Comparison of ENCODE assay signal across 22 cellular contexts in genomic region chr7:93430917-93431588, GRCh38.
DNase-seq lines count a peak whose midpoint lies in the region; ATAC-seq and TF ChIP-seq lines count a peak whose summit lies in the region.
"Had no signal": no experiment of that assay in that cellular context is flagged by ENCODE, and none has a peak within 500 bp of the region (broad histone marks: within the 10 kb centered on the region; RNA-seq: fewer than 3 reads in every experiment).

No MANE protein-coding gene starts in this region.

- H3K4me3 ChIP-seq in DOHH2 (ENCODE audit: low read length) = peak overlapping the region; percentile 55
- H3K4me3 ChIP-seq: heart left ventricle, left lung had no signal

- H3K27ac Mint-ChIP-seq in activated B cell treated with CpG ODN at 0.5 μM for 24 hours = peak overlapping the region; percentile 71
- peak overlapping the region; percentile 70 for H3K27ac Mint-ChIP-seq in stimulated activated memory B cell treated with anti-CD40 and anti-IgM and Interleukin-4, amounts not matched to agents 10 μg/mL and 1 μg/mL and 100 μg/mL, for 72 hours
- H3K27ac Mint-ChIP-seq: activated CD4-positive, alpha-beta memory T cell treated with anti-CD3 and anti-CD28 coated beads, Interleukin-2, amount 10 ng/mL, durations not matched to agents 7 days and 5 days; activated naive CD4-positive, alpha-beta T cell treated with anti-CD3 and anti-CD28 coated beads for 36 hours; CD4-positive, alpha-beta T cell; HFFc6; mesothelial cell of epicardium; progenitor cell of endocrine pancreas had no signal

- DNase-seq in activated B cell treated with CpG ODN at 0.5 μM for 24 hours = no peak
- no peak for DNase-seq in cortex of kidney (lab: John Stamatoyannopoulos, UW)
- DNase-seq in NCI-H524 treated with DMSO at 0.1 percent for 48 hours (lab: John Stamatoyannopoulos, UW) = no peak
- DNase-seq in ecto neural progenitor cell (ENCODE audit: low spot score) = no peak
- DNase-seq: activated CD4-positive, alpha-beta memory T cell treated with anti-CD3 and anti-CD28 coated beads, Interleukin-2, amount 10 ng/mL, durations not matched to agents 7 days and 5 days; activated naive CD4-positive, alpha-beta T cell treated with anti-CD3 and anti-CD28 coated beads for 36 hours; activated T-cell treated with anti-CD3 and anti-CD28 coated beads, Interleukin-2, amount 50 U/mL, for 4 hours; aorta; CD4-positive, alpha-beta T cell; GDM1; heart left ventricle; HFFc6; left lung; NCI-H1436; NCI-H510A treated with DMSO at 0.1 percent for 48 hours; T-helper 9 cell had no signal

- peak overlapping the region; percentile 82 for H3K27ac ChIP-seq in DOHH2 (ENCODE audit: low read depth, low read length)
- H3K27ac ChIP-seq: heart left ventricle, left lung had no signal

- CTCF ChIA-PET in activated B cell treated with CpG ODN at 0.5 μM for 24 hours (lab: Charles Lee) = no interaction called here

- H3K9me2 ChIP-seq in DOHH2 (replicated peaks; ENCODE audit: control insufficient read depth, low read length) = no peaks in the 10 kb centered on the region

- peak overlapping the region; percentile 56 for H3K4me3 Mint-ChIP-seq in activated B cell treated with CpG ODN at 0.5 μM for 24 hours
- H3K4me3 Mint-ChIP-seq in stimulated activated memory B cell treated with anti-CD40 and anti-IgM and Interleukin-4, amounts not matched to agents 10 μg/mL and 1 μg/mL and 100 μg/mL, for 72 hours = peak overlapping the region; percentile 3
- H3K4me3 Mint-ChIP-seq: activated CD4-positive, alpha-beta memory T cell treated with anti-CD3 and anti-CD28 coated beads, Interleukin-2, amount 10 ng/mL, durations not matched to agents 7 days and 5 days; activated naive CD4-positive, alpha-beta T cell treated with anti-CD3 and anti-CD28 coated beads for 36 hours; activated T-cell treated with anti-CD3 and anti-CD28 coated beads, Interleukin-2, amount 50 U/mL, for 4 hours; CD4-positive, alpha-beta T cell; HFFc6; mesothelial cell of epicardium; neural crest cell had no signal

- no peaks in the 10 kb centered on the region for H3K27me3 ChIP-seq in DOHH2 (ENCODE audit: control insufficient read depth, low read length)
- H3K27me3 ChIP-seq: heart left ventricle, left lung had no signal

- H3K9me3 Mint-ChIP-seq in activated B cell treated with CpG ODN at 0.5 μM for 24 hours = no peaks in the 10 kb centered on the region
- H3K9me3 Mint-ChIP-seq in stimulated activated memory B cell treated with anti-CD40 and anti-IgM and Interleukin-4, amounts not matched to agents 10 μg/mL and 1 μg/mL and 100 μg/mL, for 72 hours = no peaks in the 10 kb centered on the region
- H3K9me3 Mint-ChIP-seq: activated CD4-positive, alpha-beta memory T cell treated with anti-CD3 and anti-CD28 coated beads, Interleukin-2, amount 10 ng/mL, durations not matched to agents 7 days and 5 days; activated naive CD4-positive, alpha-beta T cell treated with anti-CD3 and anti-CD28 coated beads for 36 hours; activated T-cell treated with anti-CD3 and anti-CD28 coated beads, Interleukin-2, amount 50 U/mL, for 4 hours; CD4-positive, alpha-beta T cell; HFFc6; mesothelial cell of epicardium; neural crest cell had no signal

- intact Hi-C loops in activated B cell treated with CpG ODN at 0.5 μM for 24 hours (cut with micrococcal nuclease) = no loop called here

- H3K4me2 ChIP-seq in DOHH2 (ENCODE audit: low read length) = peak overlapping the region; percentile 63

- H3F3A ChIP-seq in DOHH2 (ENCODE audit: control insufficient read depth, insufficient read depth) = peaks cover 11% of the 10 kb centered on the region

- no peaks in the 10 kb centered on the region for H3K79me2 ChIP-seq in DOHH2 (ENCODE audit: control insufficient read depth, low read length)

- peaks cover 4% of the 10 kb centered on the region for H3K9me3 ChIP-seq in DOHH2 (ENCODE audit: control insufficient read depth, insufficient read depth, low read length)
- H3K9me3 ChIP-seq: heart left ventricle, left lung had no signal

- peaks cover 17% of the 10 kb centered on the region for H3K36me3 ChIP-seq in DOHH2 (ENCODE audit: control insufficient read depth, low read length)
- H3K36me3 ChIP-seq: heart left ventricle, left lung had no signal

- peak; percentile 45 for ATAC-seq in HG03571 (IDR thresholded peaks at IDR 0.05; ENCODE audit: unreplicated experiment)
- peak; percentile 42 for ATAC-seq in activated B cell treated with CpG ODN at 0.5 μM for 24 hours (ENCODE audit: low read depth)
- peak; percentile 70 for ATAC-seq in stimulated activated memory B cell treated with anti-CD40 and anti-IgM and Interleukin-4, amounts not matched to agents 10 μg/mL and 1 μg/mL and 100 μg/mL, for 72 hours
- ATAC-seq: activated T-cell treated with anti-CD3 and anti-CD28 coated beads, Interleukin-2, amount 50 U/mL, for 4 hours; heart left ventricle; left lung had no signal

- H3K4me1 Mint-ChIP-seq in activated B cell treated with CpG ODN at 0.5 μM for 24 hours = peaks cover 35% of the 10 kb centered on the region
- peaks cover 31% of the 10 kb centered on the region for H3K4me1 Mint-ChIP-seq in stimulated activated memory B cell treated with anti-CD40 and anti-IgM and Interleukin-4, amounts not matched to agents 10 μg/mL and 1 μg/mL and 100 μg/mL, for 72 hours
- H3K4me1 Mint-ChIP-seq: mesothelial cell of epicardium, neural crest cell had no signal

- no peaks in the 10 kb centered on the region for H3K36me3 Mint-ChIP-seq in activated B cell treated with CpG ODN at 0.5 μM for 24 hours (ENCODE audit: low read depth)
- H3K36me3 Mint-ChIP-seq in stimulated activated memory B cell treated with anti-CD40 and anti-IgM and Interleukin-4, amounts not matched to agents 10 μg/mL and 1 μg/mL and 100 μg/mL, for 72 hours = no peaks in the 10 kb centered on the region
- H3K36me3 Mint-ChIP-seq: mesothelial cell of epicardium had no signal

- no peaks in the 10 kb centered on the region for H4K20me1 ChIP-seq in DOHH2 (ENCODE audit: control insufficient read depth, insufficient read depth, low read depth, low read length)

- POLR2A ChIA-PET in activated B cell treated with CpG ODN at 0.5 μM for 24 hours (lab: Charles Lee) = no interaction called here

- peaks cover 62% of the 10 kb centered on the region for H3K4me1 ChIP-seq in DOHH2 (ENCODE audit: control insufficient read depth, low read length)
- H3K4me1 ChIP-seq: heart left ventricle, left lung had no signal

- H3K27me3 Mint-ChIP-seq in activated B cell treated with CpG ODN at 0.5 μM for 24 hours = no peaks in the 10 kb centered on the region
- H3K27me3 Mint-ChIP-seq in stimulated activated memory B cell treated with anti-CD40 and anti-IgM and Interleukin-4, amounts not matched to agents 10 μg/mL and 1 μg/mL and 100 μg/mL, for 72 hours = no peaks in the 10 kb centered on the region
- H3K27me3 Mint-ChIP-seq: progenitor cell of endocrine pancreas had no signal

- TF ChIP-seq CTCF in DOHH2 (IDR thresholded peaks at IDR 0.05; ENCODE audit: low read depth, low read length, poor library complexity, severe bottlenecking) = no peak
- TF ChIP-seq CTCF in activated B cell treated with CpG ODN at 0.5 μM for 24 hours (IDR thresholded peaks at IDR 0.05) = no peak
